13 cellular contexts compared by ENCODE assay signal in the genomic region with DNA sequence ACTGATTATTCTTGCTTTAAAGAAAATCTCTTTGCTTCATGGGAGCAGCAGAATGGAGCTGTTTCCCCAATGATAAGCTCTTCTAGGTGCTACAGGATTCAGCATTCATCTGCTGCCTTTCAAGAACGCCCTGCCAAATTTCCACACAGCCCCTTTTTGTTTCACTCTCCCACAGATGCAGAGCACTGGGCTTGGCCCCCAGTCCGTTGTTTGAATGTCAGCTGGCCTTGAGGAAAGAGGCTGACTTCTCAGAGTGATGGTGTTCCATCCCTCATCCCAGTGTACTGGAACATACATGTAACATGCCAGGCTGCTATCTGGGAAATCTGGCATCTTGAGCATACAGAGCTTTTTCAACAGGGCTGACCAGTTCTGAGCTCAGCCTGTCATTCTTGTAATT. TPM values are rescaled to one million over a fixed set of nuclear protein-coding genes. Genes with fewer than 3 reads are reported as not detected.
A peak's percentile ranks its signal among the peaks of the same experiment; 100 is the strongest.
DNase-seq lines count a peak whose midpoint lies in the region; ATAC-seq and TF ChIP-seq lines count a peak whose summit lies in the region.
"Had no signal": no experiment of that assay in that cellular context is flagged by ENCODE, and none has a peak within 500 bp of the region (broad histone marks: within the 10 kb centered on the region; RNA-seq: fewer than 3 reads in every experiment).

No MANE protein-coding gene starts in this region.

- no peaks in the 10 kb centered on the region for H3K9me3 Mint-ChIP-seq in effector memory CD8-positive, alpha-beta T cell
- no peaks in the 10 kb centered on the region for H3K9me3 Mint-ChIP-seq in naive thymus-derived CD8-positive, alpha-beta T cell
- H3K9me3 Mint-ChIP-seq: activated naive CD4-positive, alpha-beta T cell treated with anti-CD3 and anti-CD28 coated beads for 36 hours had no signal

- no peak for ATAC-seq in effector memory CD8-positive, alpha-beta T cell (replicated peaks)
- no peak for ATAC-seq in naive thymus-derived CD8-positive, alpha-beta T cell
- ATAC-seq: mucosa of descending colon, right lobe of liver had no signal

- H3K27me3 Mint-ChIP-seq in effector memory CD8-positive, alpha-beta T cell: no peaks in the 10 kb centered on the region
- no peaks in the 10 kb centered on the region for H3K27me3 Mint-ChIP-seq in naive thymus-derived CD8-positive, alpha-beta T cell

- no peak overlapping the region for H2AFZ ChIP-seq in PC-9

- no peaks in the 10 kb centered on the region for H3K27me3 ChIP-seq in PC-9 (ENCODE audit: insufficient read depth, low read depth)
- H3K27me3 ChIP-seq: right lobe of liver, SJSA1 had no signal

- H3K9me3 ChIP-seq in PC-9 (ENCODE audit: insufficient read depth, low read depth): no peaks in the 10 kb centered on the region
- H3K9me3 ChIP-seq: mucosa of descending colon, right lobe of liver had no signal

- H4K20me1 ChIP-seq in PC-9 (ENCODE audit: insufficient read depth): peaks cover 9% of the 10 kb centered on the region; the same call in 1 of the 2 replicates

- peak overlapping the region; percentile 67 to 93 for H3K27ac Mint-ChIP-seq in effector memory CD8-positive, alpha-beta T cell
- peak overlapping the region in 6 of 10 donors; percentile 3 to 96 (median 32) for H3K27ac Mint-ChIP-seq in naive thymus-derived CD8-positive, alpha-beta T cell
- H3K27ac Mint-ChIP-seq: activated naive CD4-positive, alpha-beta T cell treated with anti-CD3 and anti-CD28 coated beads for 36 hours had no signal

- peaks cover 58% of the 10 kb centered on the region in 2 donors for H3K4me1 Mint-ChIP-seq in effector memory CD8-positive, alpha-beta T cell (ENCODE audit: low read depth in 2 of 2)
- peaks cover 37 to 80% (median 71%) of the 10 kb centered on the region in 4 donors for H3K4me1 Mint-ChIP-seq in naive thymus-derived CD8-positive, alpha-beta T cell

- H3K4me3 Mint-ChIP-seq in effector memory CD8-positive, alpha-beta T cell: peak overlapping the region; percentile 45 to 94
- peak overlapping the region in 3 of 10 donors; percentile 12 to 96 (median 87) for H3K4me3 Mint-ChIP-seq in naive thymus-derived CD8-positive, alpha-beta T cell

- H3K79me2 ChIP-seq in PC-9 (ENCODE audit: low read depth): peaks cover 62% of the 10 kb centered on the region

- peak overlapping the region; percentile 97 for H3K4me2 ChIP-seq in PC-9

- POLR2A ChIA-PET in PC-9 (lab: Charles Lee; ENCODE audit: unreplicated experiment): interaction anchor here (0.6 kb wide), 1 partner anchor 1766 kb away, joined by 6 read pairs; no protein-coding TSS in a partner anchor
- POLR2A ChIA-PET in naive thymus-derived CD8-positive, alpha-beta T cell (lab: Charles Lee): interaction anchor here (1.2 to 5.1 kb wide), 2 partner anchors 8 to 28 kb away, joined by 3 to 66 read pairs; no protein-coding TSS in a partner anchor

- peaks cover 71% of the 10 kb centered on the region for H3K4me1 ChIP-seq in PC-9 (replicated peaks; ENCODE audit: insufficient read depth)
- H3K4me1 ChIP-seq: right lobe of liver had no signal

- no peak overlapping the region for H3K27ac ChIP-seq in PC-9
- peak overlapping the region; percentile 87 for H3K27ac ChIP-seq in temporal lobe (ENCODE audit: low read depth, low read length)
- H3K27ac ChIP-seq: HL-60, right lobe of liver, SJSA1 had no signal

- BruUV-seq in PC-9 (replicated peaks; lab: Mats Ljungman, UMichigan): no TSS peak

- no peak for TF ChIP-seq CTCF in PC-9 (conservative IDR thresholded peaks at IDR 0.05)

- H3F3A ChIP-seq in PC-9 (ENCODE audit: insufficient read depth, low read depth): peaks cover 43% of the 10 kb centered on the region

- CTCF ChIA-PET in PC-9 (lab: Charles Lee): interaction anchor here (0.5 to 1.0 kb wide), 3 partner anchors 21 to 120 kb away, joined by 3 to 13 read pairs (median 4); no protein-coding TSS in a partner anchor

- peaks cover 10% of the 10 kb centered on the region; the same call in 1 of the 2 replicates for H3K36me3 ChIP-seq in PC-9 (ENCODE audit: low read depth)
- H3K36me3 ChIP-seq: right lobe of liver had no signal

- no peak overlapping the region; the same call in 1 of the 2 replicates for H3K4me3 ChIP-seq in PC-9
- H3K4me3 ChIP-seq: mucosa of descending colon, right lobe of liver, SJSA1 had no signal

- intact Hi-C loops in PC-9 (cut with micrococcal nuclease; ENCODE audit: unreplicated experiment): loop anchor here (10.0 kb wide), 1 partner anchor 422 kb away; no protein-coding TSS in a partner anchor

- H3K9me2 ChIP-seq in PC-9 (ENCODE audit: insufficient read depth): no peaks in the 10 kb centered on the region

- DNase-seq in PC-9: no peak
- no peak for DNase-seq in effector memory CD8-positive, alpha-beta T cell
- no peak for DNase-seq in naive thymus-derived CD8-positive, alpha-beta T cell
- DNase-seq in central memory CD4-positive, alpha-beta T cell: no peak
- no peak for DNase-seq in NCI-H1694 (lab: John Stamatoyannopoulos, UW)
- DNase-seq in activated CD8-positive, alpha-beta memory T cell treated with anti-CD3 and anti-CD28 coated beads for 24 hours: no peak
- DNase-seq: activated naive CD4-positive, alpha-beta T cell treated with anti-CD3 and anti-CD28 coated beads for 36 hours; mucosa of descending colon; NCI-H2081; right lobe of liver had no signal

- peaks cover 25% of the 10 kb centered on the region for H3K36me3 Mint-ChIP-seq in effector memory CD8-positive, alpha-beta T cell (ENCODE audit: insufficient read depth)
- peaks cover 0 to 12% (median 0%) of the 10 kb centered on the region in 3 donors for H3K36me3 Mint-ChIP-seq in naive thymus-derived CD8-positive, alpha-beta T cell

RNA-seq across cellular contexts. Expression of a gene that starts 2.6 kb away (rescaled TPM):
- total RNA-seq in PC-9 (2021) (74.0 and 101 TPM in 2 replicates), temporal lobe (7.1 TPM)
- total RNA-seq in naive thymus-derived CD8-positive, alpha-beta T cell: 10 to 100 TPM; 46.7 to 51.1 TPM
- 10 to 100 TPM in 1 of 3 donors, 1 to 10 TPM in 2; 6.9 to 15.8 (median 9.1) TPM for polyA plus RNA-seq in naive thymus-derived CD8-positive, alpha-beta T cell
